ENCODE assay signal across 9 cellular contexts in genomic region chr2:135807874-135808273, GRCh38. TPM values are rescaled to one million over a fixed set of nuclear protein-coding genes. Genes with fewer than 3 reads are reported as not detected.
DNase-seq lines count a peak whose midpoint lies in the region; ATAC-seq, FAIRE-seq and TF ChIP-seq lines count a peak whose summit lies in the region.
"Not testable (repeated sequence)": the region's sequence is repeated elsewhere in the genome, so short reads cannot be mapped to it uniquely, and the experiment has no call there.
"Had no signal": no experiment of that assay in that cellular context is flagged by ENCODE, and none has a peak within 500 bp of the region (broad histone marks: within the 10 kb centered on the region; RNA-seq: fewer than 3 reads in every experiment).

No MANE protein-coding gene starts in this region.

- H2AFZ ChIP-seq in GM12878 (ENCODE audit: control insufficient read depth, low read depth, low read length); K562 (ENCODE audit: low read depth, low read length): not testable (repeated sequence)

- TF ChIP-seq RAD21 in GM12878 (IDR thresholded peaks at IDR 0.05; ENCODE audit: insufficient read depth, low read depth, low read length); K562 (CRISPR knock-in tag; conservative IDR thresholded peaks at IDR 0.05 in 1 of 2, IDR thresholded peaks at IDR 0.05 in 1 of 2): not testable (repeated sequence)

- not testable (repeated sequence) for H3K27ac ChIP-seq in GM12878 (ENCODE audit: control insufficient read depth, insufficient read depth); K562 (ENCODE audit: extremely low read depth, low read depth, low read length)

- BruUV-seq in GM12878 (replicated peaks; lab: Mats Ljungman, UMichigan); K562 (replicated peaks; lab: Mats Ljungman, UMichigan): not testable (repeated sequence)

- SMC1A ChIA-PET in GM12878 (lab: Charles Lee; ENCODE audit: uncharacterized antibody, unreplicated experiment): interaction anchor here (1.4 kb wide), 1 partner anchor 10 kb away, joined by 4 read pairs; no protein-coding TSS in a partner anchor

- not testable (repeated sequence) for H4K20me1 ChIP-seq in GM12878 (ENCODE audit: control insufficient read depth, insufficient read depth); K562 (replicated peaks; ENCODE audit: control insufficient read depth, insufficient read depth, low read length)

- not testable (repeated sequence) for FAIRE-seq in GM12878 (lab: Jason Lieb, UNC); K562 (lab: Jason Lieb, UNC)

- ATAC-seq in GM12878, K562: not testable (repeated sequence)

- RAD21 ChIA-PET in GM12878 (lab: Charles Lee; ENCODE audit: unreplicated experiment): not testable (repeated sequence)

- not testable (repeated sequence) for H3K9ac ChIP-seq in GM12878 (ENCODE audit: control insufficient read depth, insufficient read depth, low read length); K562 (ENCODE audit: insufficient read depth in 1 of 2, low read depth in 2 of 2, low read length in 2 of 2)

- not testable (repeated sequence) for DNase-seq in GM12878 (ENCODE audit: low read depth, low spot score); K562 (ENCODE audit: extremely low read depth in 1 of 4, low spot score in 3 of 4)

- TF ChIP-seq CTCF in GM12878 (IDR thresholded peaks at IDR 0.05 in 2 of 3, conservative IDR thresholded peaks at IDR 0.05 in 1 of 3; ENCODE audit: control insufficient read depth in 2 of 3, extremely low read depth in 1 of 3, insufficient read depth in 1 of 3, low read depth in 3 of 3, low read length in 3 of 3); K562 (IDR thresholded peaks at IDR 0.05 in 2 of 3, conservative IDR thresholded peaks at IDR 0.05 in 1 of 3; ENCODE audit: insufficient read depth in 2 of 3, low read depth in 1 of 3, low read length in 3 of 3): not testable (repeated sequence)

- in situ Hi-C loops in GM12878 (cut with MboI); K562 (cut with MboI): not testable (repeated sequence)

- H3K27me3 ChIP-seq in GM12878 (replicated peaks in 1 of 2; ENCODE audit: control insufficient read depth in 2 of 2, insufficient read depth in 2 of 2, low read length in 1 of 2): not testable (repeated sequence)
- peaks cover 25 to 51% of the 10 kb centered on the region in 2 experiments for H3K27me3 ChIP-seq in K562 (ENCODE audit: control insufficient read depth in 2 of 2, insufficient read depth in 2 of 2, low read length in 2 of 2)

- 82% methylated on average over 3 of the region's 3 CpGs for WGBS in GM12878 (ENCODE audit: insufficient coverage, insufficient replicate concordance, low lambda C conversion rate, missing lambda C conversion rate)
- WGBS in K562 (ENCODE audit: insufficient coverage, low coverage, missing lambda C conversion rate): 0% methylated on average over 3 of the region's 3 CpGs

- not testable (repeated sequence) for H3K4me2 ChIP-seq in GM12878 (ENCODE audit: control insufficient read depth, insufficient read depth); K562 (ENCODE audit: insufficient read depth, low read length)

- POLR2A ChIA-PET in GM12878 (lab: Charles Lee): interaction anchor here (0.7 kb wide), 1 partner anchor 697 kb away, joined by 3 read pairs; no protein-coding TSS in a partner anchor
- POLR2A ChIA-PET in K562 (lab: Yijun Ruan, JAX): not testable (repeated sequence)

- CTCF ChIA-PET in GM12878 (lab: Yijun Ruan, JAX): interaction anchor here (3.4 kb wide), 1 partner anchor 10 kb away, joined by 24 read pairs; no protein-coding TSS in a partner anchor
- CTCF ChIA-PET in K562 (lab: Yijun Ruan, JAX; ENCODE audit: low intra/inter-chr PET ratio): not testable (repeated sequence)

- not testable (repeated sequence) for H3K4me1 ChIP-seq in GM12878 (ENCODE audit: control insufficient read depth, insufficient read depth, low read length); K562 (replicated peaks in 1 of 2; ENCODE audit: control insufficient read depth in 2 of 2, insufficient read depth in 2 of 2, low read length in 2 of 2)

- H3K36me3 ChIP-seq in GM12878 (ENCODE audit: control insufficient read depth in 2 of 2, insufficient read depth in 2 of 2, low read length in 1 of 2); K562 (ENCODE audit: control insufficient read depth, insufficient read depth, low read length): not testable (repeated sequence)

- H3K79me2 ChIP-seq in GM12878 (ENCODE audit: control insufficient read depth, insufficient read depth, low read length); K562 (ENCODE audit: control insufficient read depth, insufficient read depth, low read length): not testable (repeated sequence)

- H3K4me3 ChIP-seq in GM12878, K562: not testable (repeated sequence)

- not testable (repeated sequence) for H3K9me1 ChIP-seq in K562 (ENCODE audit: control insufficient read depth, insufficient read depth, low read length)

- not testable (repeated sequence) for TF ChIP-seq POLR2A in GM12878 (IDR thresholded peaks at IDR 0.05; ENCODE audit: low read depth, low read length); K562 (conservative IDR thresholded peaks at IDR 0.05)

- TF ChIP-seq EP300 in GM12878 (IDR thresholded peaks at IDR 0.05; ENCODE audit: borderline replicate concordance in 1 of 2, control insufficient read depth in 1 of 2, low read depth in 2 of 2, low read length in 2 of 2); K562 (IDR thresholded peaks at IDR 0.05; ENCODE audit: low read length): not testable (repeated sequence)

- intact Hi-C loops in GM12878 (cut with micrococcal nuclease; ENCODE audit: unreplicated experiment); K562 (cut with micrococcal nuclease): not testable (repeated sequence)

- H3K9me3 ChIP-seq in GM12878 (replicated peaks; ENCODE audit: control insufficient read depth, insufficient read depth, low read length); K562 (replicated peaks; ENCODE audit: control insufficient read depth, insufficient read depth, low read depth, low read length): not testable (repeated sequence)

RNA-seq across cellular contexts. Expression of gene LCT, which starts 29.1 kb away (rescaled TPM):
- total RNA-seq in GM12878 (2013; cell fraction: nucleolus; rRNA removed): 0.24 and 0.46 TPM in 2 replicates
- total RNA-seq in GM12878 (2014; rRNA removed): 0.05 and 0.06 TPM in 2 replicates
- 0.09 and 0.14 TPM in 2 replicates for total RNA-seq in GM12878 (2014; rRNA removed; fragmentation: Illumina TruSeq; extraction: Trizol)
- 0.08 and 0.11 TPM in 2 replicates for total RNA-seq in GM12878 (2021)
- polyA plus RNA-seq in GM12878 (2011; ENCODE audit: low read depth): not detected
- polyA plus RNA-seq in GM12878 (2011; rRNA removed): 0.04 and 0.07 TPM in 2 replicates
- 0.03 and 0.07 TPM in 2 replicates for polyA plus RNA-seq in GM12878 (2011; cell fraction: cytosol; rRNA removed)
- polyA plus RNA-seq in GM12878 (2011; cell fraction: nucleus; rRNA removed): 0.15 and 0.16 TPM in 2 replicates
- 0.01 TPM in 1 of 2 replicates, not detected in the other for polyA plus RNA-seq in GM12878 (2012)
- 0.04 and 0.05 TPM in 2 replicates for polyA plus RNA-seq in GM12878 (2014; fragmentation: Illumina TruSeq; extraction: Trizol)
- polyA plus RNA-seq in GM12878 (2014; fragmentation: Nextera tagmentation; extraction: Ambion mirVana): under 1 TPM in 1 of 2 experiments, not detected in 1; 0.02 TPM
- 0.05 and 0.09 TPM in 2 replicates for polyA plus RNA-seq in GM12878 (2014; rRNA removed)
- polyA plus RNA-seq in GM12878 (2016; fragmentation: Nextera tagmentation; extraction: Ambion mirVana): not detected
- polyA minus RNA-seq in GM12878 (2011; rRNA and poly(A)+ RNA removed): 0.22 and 0.46 TPM in 2 replicates
- polyA minus RNA-seq in GM12878 (2011; cell fraction: cytosol; rRNA and poly(A)+ RNA removed): not detected in 2 replicates
- 0.36 and 0.86 TPM in 2 replicates for polyA minus RNA-seq in GM12878 (2011; cell fraction: nucleus; rRNA and poly(A)+ RNA removed)
- 0.05 and 0.18 TPM in 2 replicates for total RNA-seq in K562 (2011; cell fraction: chromatin; rRNA removed; ENCODE audit: low replicate concordance)
- 0.13 and 0.17 TPM in 2 replicates for total RNA-seq in K562 (2011; cell fraction: nucleolus; rRNA removed)
- total RNA-seq in K562 (2011; cell fraction: nucleoplasm; rRNA removed): 0.07 TPM in 1 of 2 replicates, not detected in the other
- total RNA-seq in K562 (2014; rRNA removed): not detected in 2 replicates
- total RNA-seq in K562 (2014; rRNA removed; fragmentation: Illumina TruSeq; extraction: Trizol): 0.03 and 0.04 TPM in 2 replicates
- 0.04 TPM in 1 of 2 replicates, not detected in the other for total RNA-seq in K562 (2015; rRNA removed; fragmentation: Illumina TruSeq; extraction: Trizol)
- total RNA-seq in K562 (2021): 0.04 TPM in 1 of 2 replicates, not detected in the other
- 0.01 and 0.03 TPM in 2 replicates for polyA plus RNA-seq in K562 (2011; rRNA removed)
- 0.01 TPM in 1 of 2 replicates, not detected in the other for polyA plus RNA-seq in K562 (2011; cell fraction: cytosol; rRNA removed)
- 0.04 and 0.06 TPM in 2 replicates for polyA plus RNA-seq in K562 (2011; cell fraction: nucleus; rRNA removed)
- 0.01 and 0.03 TPM in 2 replicates for polyA plus RNA-seq in K562 (2012)
- polyA plus RNA-seq in K562 (2014; fragmentation: Illumina TruSeq; extraction: Trizol): not detected in 2 replicates
- polyA plus RNA-seq in K562 (2014; fragmentation: Nextera tagmentation; extraction: Ambion mirVana): under 1 TPM in 1 of 2 experiments, not detected in 1; 0.01 TPM
- polyA plus RNA-seq in K562 (2014; rRNA removed): 0.03 TPM in 1 of 2 replicates, not detected in the other
- 0.06 and 0.07 TPM in 2 replicates for polyA minus RNA-seq in K562 (2011; rRNA and poly(A)+ RNA removed)
- polyA minus RNA-seq in K562 (2011; cell fraction: cytosol; rRNA and poly(A)+ RNA removed): not detected in 2 replicates
- polyA minus RNA-seq in K562 (2011; cell fraction: nucleus; rRNA and poly(A)+ RNA removed): 0.11 and 0.13 TPM in 2 replicates
- total RNA-seq: A172; CD4-positive, CD25-positive, alpha-beta regulatory T cell had no signal
- polyA plus RNA-seq: AG04450; BJ; CD14-positive monocyte; CD4-positive, alpha-beta memory T cell; CD4-positive, CD25-positive, alpha-beta regulatory T cell; CD8-positive, alpha-beta memory T cell had no signal
